ENCODE assay signal across 10 cellular contexts in the genomic region with DNA sequence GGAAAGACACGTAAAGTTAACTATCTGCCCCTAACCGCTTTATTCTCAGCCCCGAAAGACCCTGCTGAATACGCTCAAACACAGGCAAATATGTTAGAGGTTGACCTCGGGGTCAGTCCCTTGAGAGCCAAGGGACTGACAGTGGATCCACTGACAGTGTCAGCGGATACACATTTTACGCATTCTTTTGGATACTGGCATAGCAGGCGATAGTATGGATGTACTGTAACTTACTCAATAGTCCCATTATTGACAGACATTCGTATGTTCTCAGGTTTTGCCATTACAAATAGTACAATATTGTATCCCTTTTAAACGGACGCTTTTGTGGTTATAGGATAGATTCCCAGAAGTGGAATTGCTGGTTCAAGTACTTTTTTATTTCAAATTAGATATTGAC. TPM values are rescaled to one million over a fixed set of nuclear protein-coding genes. Genes with fewer than 3 reads are reported as not detected.
DNase-seq lines count a peak whose midpoint lies in the region; ATAC-seq and TF ChIP-seq lines count a peak whose summit lies in the region.
"Had no signal": no experiment of that assay in that cellular context is flagged by ENCODE, and none has a peak within 500 bp of the region (broad histone marks: within the 10 kb centered on the region; RNA-seq: fewer than 3 reads in every experiment).

No MANE protein-coding gene starts in this region.

- H2AFZ ChIP-seq in OCI-LY1 (ENCODE audit: low read length): no peak overlapping the region

- H3K36me3 ChIP-seq in OCI-LY1 (ENCODE audit: insufficient read depth, low read length) (no peaks in the 10 kb centered on the region), iPS-18a (ENCODE audit: control insufficient read depth, low read depth, low read length) (no peaks in the 10 kb centered on the region), lower lobe of right lung (no peaks in the 10 kb centered on the region), psoas muscle (ENCODE audit: insufficient read depth in 1 of 2, low read depth in 1 of 2) (no peaks in the 10 kb centered on the region)

- H3K4me3 Mint-ChIP-seq in activated naive CD4-positive, alpha-beta T cell treated with anti-CD3 and anti-CD28 coated beads, Interleukin-2, amount 50 U/mL, for 24 hours: peak overlapping the region; percentile 11

- peak overlapping the region; percentile 56; the same call in 1 of the 2 replicates for H3K4me2 ChIP-seq in OCI-LY1 (ENCODE audit: low read length)

- no peak overlapping the region for H3K27ac Mint-ChIP-seq in activated naive CD4-positive, alpha-beta T cell treated with anti-CD3 and anti-CD28 coated beads, Interleukin-2, amount 50 U/mL, for 24 hours
- H3K27ac Mint-ChIP-seq: CD8-positive, alpha-beta T cell had no signal

- no peak for DNase-seq in activated naive CD4-positive, alpha-beta T cell treated with anti-CD3 and anti-CD28 coated beads, Interleukin-2, amount 50 U/mL, for 16 hours
- DNase-seq in OCI-M1 (lab: John Stamatoyannopoulos, UW) (no peak), lower lobe of right lung (no peak), psoas muscle (no peak)
- DNase-seq: SHP77 treated with DMSO at 0.1 percent for 48 hours had no signal

- H3F3A ChIP-seq in OCI-LY1 (ENCODE audit: insufficient read depth, low read length): no peaks in the 10 kb centered on the region

- no peaks in the 10 kb centered on the region for H3K9me3 ChIP-seq in OCI-LY1 (ENCODE audit: low read length)
- H3K9me3 ChIP-seq in iPS-18a (ENCODE audit: control insufficient read depth, low read depth, low read length): no peaks in the 10 kb centered on the region
- H3K9me3 ChIP-seq in lower lobe of right lung: no peaks in the 10 kb centered on the region
- H3K9me3 ChIP-seq in psoas muscle: no peaks in the 10 kb centered on the region

- TF ChIP-seq CTCF in OCI-LY1 (IDR thresholded peaks at IDR 0.05; ENCODE audit: low read length) (no peak), lower lobe of right lung (IDR thresholded peaks at IDR 0.05) (no peak), psoas muscle (IDR thresholded peaks at IDR 0.05) (no peak)

- no peaks in the 10 kb centered on the region for H3K9me2 ChIP-seq in OCI-LY1 (ENCODE audit: low read depth, low read length)

- H3K4me3 ChIP-seq in OCI-LY1 (ENCODE audit: low read depth, low read length, poor library complexity, severe bottlenecking): no peak overlapping the region
- peak overlapping the region; percentile 45 for H3K4me3 ChIP-seq in iPS-18a (ENCODE audit: low read length)
- H3K4me3 ChIP-seq in lower lobe of right lung: no peak overlapping the region
- no peak overlapping the region for H3K4me3 ChIP-seq in psoas muscle

- H3K79me2 ChIP-seq in OCI-LY1 (ENCODE audit: insufficient read depth, low read length): no peaks in the 10 kb centered on the region

- peaks cover 2% of the 10 kb centered on the region for H3K27me3 Mint-ChIP-seq in activated naive CD4-positive, alpha-beta T cell treated with anti-CD3 and anti-CD28 coated beads, Interleukin-2, amount 50 U/mL, for 24 hours

- intact Hi-C loops in lower lobe of right lung (cut with DNase I): no loop called here
- intact Hi-C loops in psoas muscle (cut with DNase I): loop anchor here in 1 of 2 donors (5.0 kb wide), 1 partner anchor 157 kb away; a partner anchor contains a TSS

- no peak overlapping the region for H3K27ac ChIP-seq in OCI-LY1 (ENCODE audit: low read depth, low read length, poor library complexity, severe bottlenecking)
- no peak overlapping the region for H3K27ac ChIP-seq in iPS-18a (ENCODE audit: low read length)
- H3K27ac ChIP-seq in lower lobe of right lung: no peak overlapping the region
- H3K27ac ChIP-seq in psoas muscle: no peak overlapping the region

- ATAC-seq in lower lobe of right lung: no peak
- no peak for ATAC-seq in psoas muscle

- peaks cover 19% of the 10 kb centered on the region for H3K4me1 ChIP-seq in OCI-LY1 (ENCODE audit: insufficient read depth, low read length, severe bottlenecking)
- H3K4me1 ChIP-seq in iPS-18a (ENCODE audit: control insufficient read depth, low read depth, low read length): no peaks in the 10 kb centered on the region
- peaks cover 15% of the 10 kb centered on the region for H3K4me1 ChIP-seq in lower lobe of right lung
- peaks cover 3% of the 10 kb centered on the region for H3K4me1 ChIP-seq in psoas muscle

- WGBS in psoas muscle, 3 donors: 68 to 75% (median 74%) methylated on average over 11 of the region's 11 CpGs

- H3K27me3 ChIP-seq in OCI-LY1 (ENCODE audit: insufficient read depth, low read length) (no peaks in the 10 kb centered on the region), iPS-18a (ENCODE audit: control insufficient read depth, insufficient read depth, low read length) (peaks cover 69% of the 10 kb centered on the region), lower lobe of right lung (ENCODE audit: low read depth) (peaks cover 16% of the 10 kb centered on the region), psoas muscle (ENCODE audit: insufficient read depth in 3 of 3, low read length in 2 of 3) (no peaks in the 10 kb centered on the region)

- peaks cover 15% of the 10 kb centered on the region for H3K4me1 Mint-ChIP-seq in activated naive CD4-positive, alpha-beta T cell treated with anti-CD3 and anti-CD28 coated beads, Interleukin-2, amount 50 U/mL, for 24 hours

- H3K9me3 Mint-ChIP-seq in activated naive CD4-positive, alpha-beta T cell treated with anti-CD3 and anti-CD28 coated beads, Interleukin-2, amount 50 U/mL, for 24 hours: no peaks in the 10 kb centered on the region
- H3K9me3 Mint-ChIP-seq: CD8-positive, alpha-beta T cell had no signal

- no peaks in the 10 kb centered on the region for H4K20me1 ChIP-seq in OCI-LY1 (ENCODE audit: insufficient read depth, low read length)

- H3K36me3 Mint-ChIP-seq in activated naive CD4-positive, alpha-beta T cell treated with anti-CD3 and anti-CD28 coated beads, Interleukin-2, amount 50 U/mL, for 24 hours: no peaks in the 10 kb centered on the region
- H3K36me3 Mint-ChIP-seq: CD8-positive, alpha-beta T cell had no signal

- H3K9ac ChIP-seq in OCI-LY1 (ENCODE audit: low read length) (no peak overlapping the region), iPS-18a (ENCODE audit: low read length) (no peak overlapping the region)

RNA-seq across cellular contexts. Expression of a gene that starts 13.4 kb away (rescaled TPM):
- 2.2 TPM for total RNA-seq in lower lobe of right lung
- under 1 TPM in 2 of 4 donors, not detected in 2; 0.22 to 0.53 TPM for total RNA-seq in psoas muscle
- polyA plus RNA-seq in psoas muscle: under 1 TPM; 0.10 to 0.70 (median 0.38) TPM
- total RNA-seq: CD8-positive, alpha-beta T cell; HT1080 had no signal

RNA-seq across cellular contexts. Expression of a gene that starts 29.3 kb away (rescaled TPM):
- total RNA-seq in lower lobe of right lung (1.1 TPM), psoas muscle (under 1 TPM; 0.15 to 0.69 (median 0.49) TPM)
- polyA plus RNA-seq in psoas muscle: under 1 TPM; 0.27 to 0.77 (median 0.36) TPM

RNA-seq across cellular contexts. Expression of a gene that starts 45.6 kb away (rescaled TPM):
- total RNA-seq in lower lobe of right lung: 71.3 TPM
- total RNA-seq in psoas muscle: 10 to 100 TPM; 46.7 to 70.7 (median 54.7) TPM
- 10 to 100 TPM; 31.9 to 70.5 (median 34.2) TPM for polyA plus RNA-seq in psoas muscle

RNA-seq across cellular contexts. Expression of a gene that starts 48.7 kb away (rescaled TPM):
- total RNA-seq in lower lobe of right lung (not detected), psoas muscle (1 to 10 TPM in 2 of 4 donors, under 1 TPM in 2; 0.66 to 1.2 (median 0.96) TPM)
- under 1 TPM; 0.30 to 0.97 (median 0.48) TPM for polyA plus RNA-seq in psoas muscle
- total RNA-seq: CD8-positive, alpha-beta T cell; HT1080 had no signal
